Comparison of ENCODE assay signal across 22 cellular contexts in the genomic region with DNA sequence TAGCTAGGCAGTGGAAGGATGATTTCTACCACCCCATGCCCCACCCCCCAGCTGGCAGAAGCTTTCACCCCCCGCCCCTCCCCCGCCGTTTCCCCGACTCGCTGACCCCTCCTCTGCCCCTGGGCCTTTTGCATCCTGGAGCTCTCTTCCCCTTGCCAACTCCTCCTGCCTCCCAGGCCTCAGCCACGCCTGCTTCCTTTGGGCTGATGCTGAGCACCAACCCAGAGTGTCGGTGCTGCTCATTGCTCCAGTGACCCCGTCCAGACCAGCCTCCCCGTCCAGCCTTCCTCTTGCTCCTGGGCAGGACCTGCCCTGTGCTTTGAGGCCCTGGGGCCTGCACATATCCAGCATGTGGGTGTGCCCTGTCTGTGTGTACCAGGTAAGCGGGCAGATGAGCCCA.
A peak's percentile ranks its signal among the peaks of the same experiment; 100 is the strongest.
DNase-seq lines count a peak whose midpoint lies in the region; ATAC-seq and TF ChIP-seq lines count a peak whose summit lies in the region.
"Had no signal": no experiment of that assay in that cellular context is flagged by ENCODE, and none has a peak within 500 bp of the region (broad histone marks: within the 10 kb centered on the region; RNA-seq: fewer than 3 reads in every experiment).

No MANE protein-coding gene starts in this region.

- H3K9me3 Mint-ChIP-seq in H9 = no peaks in the 10 kb centered on the region
- H3K9me3 Mint-ChIP-seq in dendritic cell treated with granulocyte-macrophage colony-stimulating factor and Interleukin-4, amounts not matched to agents 40 ng/mL and 50 ng/mL, for 4 days = no peaks in the 10 kb centered on the region
- H3K9me3 Mint-ChIP-seq: activated T-cell treated with anti-CD3 and anti-CD28 coated beads, Interleukin-2, amount 50 U/mL, for 4 hours; CD4-positive, alpha-beta T cell; mesothelial cell of epicardium; naive B cell; type B pancreatic cell had no signal

- no peak overlapping the region for H3K4ac ChIP-seq in H9 (ENCODE audit: low read depth, low read length)
- no peak overlapping the region for H3K4ac ChIP-seq in mesendoderm (ENCODE audit: low read depth, low read length)

- H3K27ac ChIP-seq in BLaER1 treated with 17β-estradiol and CSF1 and Interleukin-3, amounts not matched to agents 10 nM and 100 nM = no peak overlapping the region
- H3K27ac ChIP-seq in H9 (ENCODE audit: insufficient read length, low read depth, low read length) = no peak overlapping the region
- no peak overlapping the region for H3K27ac ChIP-seq in mesendoderm (ENCODE audit: low read depth, low read length)
- H3K27ac ChIP-seq: gastrocnemius medialis, left ventricle myocardium inferior had no signal

- H2AK5ac ChIP-seq in H9 (ENCODE audit: insufficient read length, low read length) = no peak overlapping the region
- no peak overlapping the region for H2AK5ac ChIP-seq in mesendoderm (ENCODE audit: low read length)

- no peaks in the 10 kb centered on the region; the same call in 1 of the 2 replicates for H3K27me3 Mint-ChIP-seq in H9 (ENCODE audit: low read depth)
- H3K27me3 Mint-ChIP-seq in dendritic cell treated with granulocyte-macrophage colony-stimulating factor and Interleukin-4, amounts not matched to agents 40 ng/mL and 50 ng/mL, for 4 days = peaks cover 2% of the 10 kb centered on the region
- H3K27me3 Mint-ChIP-seq: CD4-positive, alpha-beta T cell; type B pancreatic cell had no signal

- H3K9me3 ChIP-seq in BLaER1 treated with 17β-estradiol and CSF1 and Interleukin-3, amounts not matched to agents 10 nM and 100 nM (replicated peaks in 1 of 11) = no peaks in the 10 kb centered on the region
- no peaks in the 10 kb centered on the region for H3K9me3 ChIP-seq in H9 (ENCODE audit: control insufficient read depth, low read depth, low read length)
- H3K9me3 ChIP-seq: gastrocnemius medialis, left ventricle myocardium inferior had no signal

- H3K18ac ChIP-seq in H9 (ENCODE audit: insufficient read length, low read depth, low read length) (no peak overlapping the region), mesendoderm (ENCODE audit: low read length) (no peak overlapping the region)

- H4K91ac ChIP-seq in H9 (ENCODE audit: insufficient read length, low read depth, low read length) = peak overlapping the region; percentile 65

- no peak overlapping the region for H2BK12ac ChIP-seq in H9 (ENCODE audit: insufficient read length, low read depth, low read length)

- H3K4me1 Mint-ChIP-seq in H9 = peaks cover 3 to 22% of the 10 kb centered on the region in 2 experiments
- peaks cover 14% of the 10 kb centered on the region for H3K4me1 Mint-ChIP-seq in dendritic cell treated with granulocyte-macrophage colony-stimulating factor and Interleukin-4, amounts not matched to agents 40 ng/mL and 50 ng/mL, for 4 days (ENCODE audit: low read depth)
- H3K4me1 Mint-ChIP-seq: mesothelial cell of epicardium had no signal

- no peak overlapping the region for H2AFZ ChIP-seq in H9 (ENCODE audit: low read length)

- peaks cover 0 to 13% (median 0%) of the 10 kb centered on the region in 11 experiments; a peak in 1 of 22 replicates for H4K20me1 ChIP-seq in BLaER1 treated with 17β-estradiol and CSF1 and Interleukin-3, amounts not matched to agents 10 nM and 100 nM
- H4K20me1 ChIP-seq in H9 (ENCODE audit: control insufficient read depth, insufficient read depth, insufficient read length) = no peaks in the 10 kb centered on the region

- H3K79me2 ChIP-seq in H9 (ENCODE audit: insufficient read depth, low read length) (no peaks in the 10 kb centered on the region), mesendoderm (ENCODE audit: control insufficient read depth, insufficient read depth, low read length) (no peaks in the 10 kb centered on the region)

- H2BK5ac ChIP-seq in H9 (ENCODE audit: insufficient read length, low read length) = no peak overlapping the region
- no peak overlapping the region for H2BK5ac ChIP-seq in mesendoderm (ENCODE audit: low read length)

- TF ChIP-seq CTCF in H9 (conservative IDR thresholded peaks at IDR 0.05) = no peak

- H4K8ac ChIP-seq in H9 (replicated peaks; ENCODE audit: insufficient read length, low read depth, low read length) (no peak overlapping the region), mesendoderm (ENCODE audit: low read depth, low read length) (no peak overlapping the region)

- ATAC-seq in GM18907 (IDR thresholded peaks at IDR 0.05; ENCODE audit: unreplicated experiment) (no peak), GM18517 (IDR thresholded peaks at IDR 0.05; ENCODE audit: unreplicated experiment) (no peak)
- ATAC-seq: activated T-cell treated with anti-CD3 and anti-CD28 coated beads, Interleukin-2, amount 50 U/mL, for 4 hours; gastrocnemius medialis had no signal

- no peak overlapping the region for H4K5ac ChIP-seq in H9 (ENCODE audit: insufficient read length, low read depth, low read length)
- no peak overlapping the region for H4K5ac ChIP-seq in mesendoderm (ENCODE audit: low read length)

- H3K4me2 ChIP-seq in BLaER1 treated with 17β-estradiol and CSF1 and Interleukin-3, amounts not matched to agents 10 nM and 100 nM = peak overlapping the region in 8 of 11 experiments; percentile 15 to 63 (median 33); a peak in 12 of 22 replicates
- H3K4me2 ChIP-seq in H9 (ENCODE audit: insufficient read depth, insufficient read length, low read length) = no peak overlapping the region
- no peak overlapping the region for H3K4me2 ChIP-seq in mesendoderm (ENCODE audit: low read length)

- no peaks in the 10 kb centered on the region for H3K36me3 Mint-ChIP-seq in H9 (ENCODE audit: insufficient read depth in 1 of 3, low read depth in 3 of 3)
- H3K36me3 Mint-ChIP-seq in dendritic cell treated with granulocyte-macrophage colony-stimulating factor and Interleukin-4, amounts not matched to agents 40 ng/mL and 50 ng/mL, for 4 days (ENCODE audit: low read depth) = no peaks in the 10 kb centered on the region
- H3K36me3 Mint-ChIP-seq: mesothelial cell of epicardium, naive B cell, type B pancreatic cell had no signal

- no peak overlapping the region; the same call in 1 of the 2 replicates for H3K14ac ChIP-seq in H9 (ENCODE audit: insufficient read depth, low read length)

- H3K27ac Mint-ChIP-seq in H9 = peak overlapping the region in 2 of 3 experiments; percentile 86 to 90; a peak in 5 of 7 replicates
- H3K27ac Mint-ChIP-seq in dendritic cell treated with granulocyte-macrophage colony-stimulating factor and Interleukin-4, amounts not matched to agents 40 ng/mL and 50 ng/mL, for 4 days = peak overlapping the region; percentile 32
- H3K27ac Mint-ChIP-seq: CD4-positive, alpha-beta T cell; mesothelial cell of epicardium; type B pancreatic cell had no signal

- no CpG with 5 or more reads among the region's 10 CpGs for WGBS in H9 (ENCODE audit: extremely low coverage, insufficient read length, low lambda C conversion rate)
- WGBS in mesendoderm (ENCODE audit: extremely low coverage, insufficient coverage, low lambda C conversion rate) = no CpG with 5 or more reads among the region's 10 CpGs

- H3K23ac ChIP-seq in H9 (ENCODE audit: insufficient read length, low read depth, low read length) = no peak overlapping the region
- H3K23ac ChIP-seq in mesendoderm (ENCODE audit: low read length) = no peak overlapping the region

- H3K56ac ChIP-seq in H9 (ENCODE audit: insufficient read length, low read depth, low read length) (no peak overlapping the region), mesendoderm (ENCODE audit: low read length) (no peak overlapping the region)

- 0 out of 22 replicates have a peak overlapping the region, but pooled peaks of 1 of the 11 experiments have one; percentile 11 for H3K9ac ChIP-seq in BLaER1 treated with 17β-estradiol and CSF1 and Interleukin-3, amounts not matched to agents 10 nM and 100 nM
- H3K9ac ChIP-seq in H9 (ENCODE audit: extremely low read depth, insufficient read length, low read length) (no peak overlapping the region), mesendoderm (ENCODE audit: low read length) (no peak overlapping the region)

- no peaks in the 10 kb centered on the region for H3K36me3 ChIP-seq in BLaER1 treated with 17β-estradiol and CSF1 and Interleukin-3, amounts not matched to agents 10 nM and 100 nM
- no peaks in the 10 kb centered on the region for H3K36me3 ChIP-seq in mesendoderm (ENCODE audit: control insufficient read depth, insufficient read depth, low read length)
- H3K36me3 ChIP-seq: gastrocnemius medialis, left ventricle myocardium inferior had no signal

- H3K79me1 ChIP-seq in H9 (ENCODE audit: insufficient read depth, low read depth, low read length, poor library complexity, severe bottlenecking) (no peaks in the 10 kb centered on the region), mesendoderm (ENCODE audit: low read length) (no peaks in the 10 kb centered on the region)

- no peaks in the 10 kb centered on the region for H3K27me3 ChIP-seq in BLaER1 treated with 17β-estradiol and CSF1 and Interleukin-3, amounts not matched to agents 10 nM and 100 nM
- H3K27me3 ChIP-seq in H9 (ENCODE audit: insufficient read depth, low read length) (no peaks in the 10 kb centered on the region), mesendoderm (ENCODE audit: insufficient read depth, low read length, poor library complexity) (no peaks in the 10 kb centered on the region)

- H3K4me1 ChIP-seq in BLaER1 treated with 17β-estradiol and CSF1 and Interleukin-3, amounts not matched to agents 10 nM and 100 nM = peaks cover 9 to 26% (median 18%) of the 10 kb centered on the region in 10 experiments
- no peaks in the 10 kb centered on the region for H3K4me1 ChIP-seq in H9 (ENCODE audit: insufficient read depth, low read length)
- no peaks in the 10 kb centered on the region for H3K4me1 ChIP-seq in mesendoderm (ENCODE audit: control insufficient read depth, low read depth, low read length)
- H3K4me1 ChIP-seq: gastrocnemius medialis, left ventricle myocardium inferior had no signal

- no peak overlapping the region for H2BK20ac ChIP-seq in H9 (ENCODE audit: low read depth, low read length, poor library complexity, severe bottlenecking)

- no peak overlapping the region for H3K4me3 Mint-ChIP-seq in H9
- no peak overlapping the region for H3K4me3 Mint-ChIP-seq in dendritic cell treated with granulocyte-macrophage colony-stimulating factor and Interleukin-4, amounts not matched to agents 40 ng/mL and 50 ng/mL, for 4 days
- H3K4me3 Mint-ChIP-seq: activated T-cell treated with anti-CD3 and anti-CD28 coated beads, Interleukin-2, amount 50 U/mL, for 4 hours; CD4-positive, alpha-beta T cell; mesothelial cell of epicardium; type B pancreatic cell had no signal

- intact Hi-C loops in dendritic cell treated with granulocyte-macrophage colony-stimulating factor and Interleukin-4, amounts not matched to agents 40 ng/mL and 50 ng/mL, for 4 days (cut with micrococcal nuclease) = no loop called here

- H3T11ph ChIP-seq in H9 (ENCODE audit: low read length) = no peak overlapping the region

- DNase-seq in H9 (peak; percentile 61), mesendoderm (peak; percentile 47), GM03348 (ENCODE audit: low spot score) (no peak)
- DNase-seq: activated CD4-positive, alpha-beta T cell treated with anti-CD3 and anti-CD28 coated beads, Interleukin-2, amount 50 U/mL, for 1 hour; activated T-cell treated with anti-CD3 and anti-CD28 coated beads, Interleukin-2, amount 50 U/mL, for 4 hours; CD4-positive, alpha-beta T cell; central memory CD4-positive, alpha-beta T cell; gastrocnemius medialis; left ventricle myocardium inferior; naive B cell; NCI-H1694; NCI-H774; small intestine; stimulated activated CD4-positive, alpha-beta T cell treated with anti-CD3 and anti-CD28 coated beads, Interleukin-1b, Interleukin-23, amount 100 ng/mL, for 48 hours; stimulated activated CD8-positive, alpha-beta memory T cell treated with anti-CD3 and anti-CD28 coated beads, Interleukin-4, amount 100 ng/mL, for 48 hours; T-helper 9 cell had no signal

- peaks cover 4% of the 10 kb centered on the region for H3K23me2 ChIP-seq in H9 (ENCODE audit: insufficient read length, low read depth, low read length, poor library complexity, severe bottlenecking)

- H3K4me3 ChIP-seq in BLaER1 treated with 17β-estradiol and CSF1 and Interleukin-3, amounts not matched to agents 10 nM and 100 nM = no peak overlapping the region
- H3K4me3 ChIP-seq in mesendoderm (ENCODE audit: low read length) = no peak overlapping the region
- H3K4me3 ChIP-seq: gastrocnemius medialis, left ventricle myocardium inferior had no signal

- H2BK120ac ChIP-seq in H9 (ENCODE audit: low read depth, low read length, poor library complexity, severe bottlenecking) (no peak overlapping the region), mesendoderm (ENCODE audit: low read depth, low read length) (no peak overlapping the region)

- peak overlapping the region; percentile 19; the same call in 1 of the 2 replicates for H2BK15ac ChIP-seq in H9 (ENCODE audit: low read depth, low read length)
- no peak overlapping the region for H2BK15ac ChIP-seq in mesendoderm (replicated peaks; ENCODE audit: low read depth)

Comparison
In these comparisons a context has a peak if more than half of its experiments do, and no peak if none do; other contexts are left out.
1. H3K4me2 ChIP-seq: peak in BLaER1 treated with 17β-estradiol and CSF1 and Interleukin-3, amounts not matched to agents 10 nM and 100 nM (8 of 11); none in H9 (single experiment) and mesendoderm (single experiment).